1 cellular context compared by ENCODE assay signal in the genomic region with DNA sequence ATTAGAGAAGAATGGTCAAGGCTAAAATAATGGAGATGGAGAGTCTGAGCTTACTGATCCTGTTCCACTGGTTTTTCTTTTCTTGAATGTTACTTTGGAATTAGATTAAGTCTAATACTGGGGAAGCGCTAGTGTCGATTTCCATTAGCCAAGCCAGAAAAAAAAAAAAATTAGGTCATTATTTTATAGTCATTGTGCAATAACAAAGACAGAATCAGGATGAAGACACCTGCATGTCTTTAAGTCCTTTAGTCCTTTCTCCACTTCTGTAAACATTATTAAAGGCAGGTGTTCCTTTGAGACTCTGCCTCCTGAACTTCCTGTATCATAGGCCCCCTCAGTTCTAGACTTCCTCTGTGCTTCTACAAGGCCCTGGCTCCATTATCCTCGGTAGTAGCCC.
TF ChIP-seq lines count a peak whose summit lies in the region.

No MANE protein-coding gene starts in this region.

TF ChIP-seq in K562, 482 proteins besides CTCF, POLR2A, EP300 and RAD21:
- TF ChIP-seq CHD1 (IDR thresholded peaks at IDR 0.05; ENCODE audit: low read length) (no peak), CEBPG (CRISPR knock-in tag; IDR thresholded peaks at IDR 0.05) (no peak), CEBPG (tag; conservative IDR thresholded peaks at IDR 0.05 in 1 of 2, IDR thresholded peaks at IDR 0.05 in 1 of 2) (peak in 1 of 2 experiments; percentile 28; a peak in 1 of 4 replicates), CEBPB (tag; IDR thresholded peaks at IDR 0.05) (peak; percentile 49; the same call in 1 of the 2 replicates)
